20 cellular contexts compared by ENCODE assay signal in the genomic region with DNA sequence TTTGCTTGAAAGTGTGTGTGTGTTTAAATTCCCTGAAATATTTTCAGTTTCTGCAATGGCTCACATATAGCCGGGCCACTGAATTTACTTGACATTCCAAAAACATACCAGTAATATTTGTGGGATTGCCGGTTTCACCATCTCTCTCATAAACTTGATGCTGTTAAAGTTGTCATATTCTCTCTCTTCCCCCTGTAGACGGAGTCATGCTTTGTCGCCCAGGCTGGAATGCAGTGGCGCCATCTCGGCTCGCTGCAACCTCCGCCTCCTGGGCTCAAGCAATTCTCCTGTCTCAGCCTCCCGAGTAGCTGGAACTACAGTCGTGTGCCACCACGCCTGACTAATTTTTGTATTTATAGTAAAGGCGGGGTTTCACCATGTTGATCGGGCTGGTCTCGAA.
DNase-seq lines count a peak whose midpoint lies in the region; ATAC-seq, FAIRE-seq and TF ChIP-seq lines count a peak whose summit lies in the region.
"Had no signal": no experiment of that assay in that cellular context is flagged by ENCODE, and none has a peak within 500 bp of the region (broad histone marks: within the 10 kb centered on the region; RNA-seq: fewer than 3 reads in every experiment).

No MANE protein-coding gene starts in this region.

- peak overlapping the region; percentile 85 for H3K27ac Mint-ChIP-seq in HFFc6
- H3K27ac Mint-ChIP-seq in activated naive CD8-positive, alpha-beta T cell treated with anti-CD3 and anti-CD28 coated beads, Interleukin-2, amount 50 U/mL, for 24 hours: peak overlapping the region; percentile 66
- H3K27ac Mint-ChIP-seq: naive thymus-derived CD4-positive, alpha-beta T cell had no signal

- no peak for FAIRE-seq in kidney (lab: Jason Lieb, UNC)
- FAIRE-seq: G401.6, islet of Langerhans, K562 had no signal

- H3K36me3 Mint-ChIP-seq in HFFc6 (ENCODE audit: low read depth): peaks cover 21% of the 10 kb centered on the region
- H3K36me3 Mint-ChIP-seq in activated naive CD8-positive, alpha-beta T cell treated with anti-CD3 and anti-CD28 coated beads, Interleukin-2, amount 50 U/mL, for 24 hours (ENCODE audit: low read depth): peaks cover 3% of the 10 kb centered on the region

- no peak for ATAC-seq in activated naive CD8-positive, alpha-beta T cell treated with anti-CD3 and anti-CD28 coated beads, Interleukin-2, amount 50 U/mL, for 24 hours
- no peak for ATAC-seq in left lung
- no peak for ATAC-seq in GM21447 (IDR thresholded peaks at IDR 0.05; ENCODE audit: unreplicated experiment)
- ATAC-seq: K562 had no signal

- H3K27me3 ChIP-seq in left lung: no peaks in the 10 kb centered on the region
- H3K27me3 ChIP-seq: right atrium auricular region had no signal

- no peak overlapping the region for H3K4me3 ChIP-seq in kidney (ENCODE audit: low read length in 2 of 2)
- no peak overlapping the region for H3K4me3 ChIP-seq in left lung
- H3K4me3 ChIP-seq: K562, right atrium auricular region had no signal

- intact Hi-C loops in kidney (cut with DNase I): no loop called here
- intact Hi-C loops in left lung (cut with DNase I): no loop called here

- H3K27me3 Mint-ChIP-seq in HFFc6 (ENCODE audit: insufficient read depth): no peaks in the 10 kb centered on the region; the same call in 1 of the 2 replicates
- H3K27me3 Mint-ChIP-seq in activated naive CD8-positive, alpha-beta T cell treated with anti-CD3 and anti-CD28 coated beads, Interleukin-2, amount 50 U/mL, for 24 hours: peaks cover 11% of the 10 kb centered on the region
- H3K27me3 Mint-ChIP-seq: central memory CD8-positive, alpha-beta T cell had no signal

- TF ChIP-seq CTCF in HFFc6 (IDR thresholded peaks at IDR 0.05) (no peak), kidney (IDR thresholded peaks at IDR 0.05; ENCODE audit: borderline replicate concordance, extremely low read depth, insufficient read depth) (no peak), left lung (IDR thresholded peaks at IDR 0.05) (no peak)

- H3K9me3 ChIP-seq in kidney (ENCODE audit: control insufficient read depth in 1 of 2, low read length in 2 of 2) (no peaks in the 10 kb centered on the region), left lung (no peaks in the 10 kb centered on the region)
- H3K9me3 ChIP-seq: right atrium auricular region had no signal

- no peaks in the 10 kb centered on the region for H3K4me1 ChIP-seq in kidney (ENCODE audit: control insufficient read depth in 1 of 2, insufficient read depth in 1 of 2, low read depth in 1 of 2, low read length in 2 of 2)
- no peaks in the 10 kb centered on the region for H3K4me1 ChIP-seq in left lung

- H3K36me3 ChIP-seq in kidney (ENCODE audit: control insufficient read depth in 1 of 2, insufficient read depth in 2 of 2, low read length in 2 of 2) (no peaks in the 10 kb centered on the region), left lung (no peaks in the 10 kb centered on the region)
- H3K36me3 ChIP-seq: right atrium auricular region had no signal

- H3K4me3 Mint-ChIP-seq in HFFc6: peak overlapping the region; percentile 63; the same call in 1 of the 2 replicates
- no peak overlapping the region for H3K4me3 Mint-ChIP-seq in activated naive CD8-positive, alpha-beta T cell treated with anti-CD3 and anti-CD28 coated beads, Interleukin-2, amount 50 U/mL, for 24 hours
- H3K4me3 Mint-ChIP-seq: central memory CD8-positive, alpha-beta T cell; naive thymus-derived CD4-positive, alpha-beta T cell had no signal

- no peak overlapping the region for H3K9ac ChIP-seq in kidney (ENCODE audit: low read length in 2 of 2)

- H3K27ac ChIP-seq in kidney (ENCODE audit: low read depth in 2 of 2, low read length in 2 of 2): no peak overlapping the region
- H3K27ac ChIP-seq in left lung: no peak overlapping the region
- H3K27ac ChIP-seq: C4-2B, right atrium auricular region had no signal

- H3K4me1 Mint-ChIP-seq in HFFc6 (ENCODE audit: low read depth): peaks cover 51% of the 10 kb centered on the region
- H3K4me1 Mint-ChIP-seq in activated naive CD8-positive, alpha-beta T cell treated with anti-CD3 and anti-CD28 coated beads, Interleukin-2, amount 50 U/mL, for 24 hours: peaks cover 40% of the 10 kb centered on the region
- H3K4me1 Mint-ChIP-seq: central memory CD8-positive, alpha-beta T cell had no signal

- no peaks in the 10 kb centered on the region for H3K9me3 Mint-ChIP-seq in HFFc6
- no peaks in the 10 kb centered on the region for H3K9me3 Mint-ChIP-seq in activated naive CD8-positive, alpha-beta T cell treated with anti-CD3 and anti-CD28 coated beads, Interleukin-2, amount 50 U/mL, for 24 hours
- H3K9me3 Mint-ChIP-seq: activated T-helper 17 cell treated with anti-CD3 and anti-CD28 coated beads, Interleukin-2, amount 50 U/mL, for 72 hours; central memory CD8-positive, alpha-beta T cell; naive thymus-derived CD4-positive, alpha-beta T cell had no signal

- DNase-seq in AG08396 (ENCODE audit: low spot score) (peak; percentile 67), HFFc6 (peak; percentile 86), hepatic stellate cell (ENCODE audit: low spot score) (peak; percentile 77), kidney (no peak), left lung (no peak), cerebellar nuclear complex (lab: John Stamatoyannopoulos, UW) (no peak)
- no peak for DNase-seq in activated naive CD8-positive, alpha-beta T cell treated with anti-CD3 and anti-CD28 coated beads, Interleukin-2, amount 50 U/mL, for 24 hours
- DNase-seq: activated CD4-positive, CD25-positive, alpha-beta regulatory T cell treated with anti-CD3 and anti-CD28 coated beads, Interleukin-2, amount 50 U/mL, for 72 hours; erythroblast; naive thymus-derived CD4-positive, alpha-beta T cell; stimulated activated naive CD8-positive, alpha-beta T cell treated with anti-CD3 and anti-CD28 coated beads, Interleukin-15, Interleukin-2, amounts not matched to agents 100 U/mL and 50 U/mL, for 24 hours; SW 1271 had no signal

Comparison
In these comparisons a context has a peak if more than half of its experiments do, and no peak if none do; other contexts are left out.
1. DNase-seq: peak in AG08396 (single experiment), HFFc6 (single experiment) and hepatic stellate cell (single experiment); none in activated naive CD8-positive, alpha-beta T cell treated with anti-CD3 and anti-CD28 coated beads, Interleukin-2, amount 50 U/mL, for 24 hours (single experiment), kidney (single experiment), left lung (0 of 2) and cerebellar nuclear complex (0 of 2).